19 cellular contexts compared by ENCODE assay signal in genomic region chr7:73968511-73968910, GRCh38. TPM values are rescaled to one million over a fixed set of nuclear protein-coding genes. Genes with fewer than 3 reads are reported as not detected.
"Had no signal": no experiment of that assay in that cellular context is flagged by ENCODE, and none has a peak within 500 bp of the region (broad histone marks: within the 10 kb centered on the region; RNA-seq: fewer than 3 reads in every experiment).

No MANE protein-coding gene starts in this region.

- H3K4me3 Mint-ChIP-seq: activated CD4-positive, alpha-beta T cell treated with anti-CD3 and anti-CD28 coated beads for 36 hours; immature natural killer cell; naive B cell; stimulated activated effector memory CD8-positive, alpha-beta T cell treated with anti-CD3 and anti-CD28 coated beads, Interleukin-12 subunit alpha, Interleukin-12 subunit beta, amount 100 ng/mL, for 72 hours; T-helper 2 cell treated with Interferon-gamma antibody and Interleukin-4, amounts not matched to agents 5 μg/mL and 100 μg/mL, for 36 hours; type B pancreatic cell; WTC11 had no signal

- ATAC-seq: activated CD4-positive, alpha-beta T cell treated with anti-CD3 and anti-CD28 coated beads for 36 hours; mucosa of descending colon; pancreas; right lobe of liver; stimulated activated effector memory CD8-positive, alpha-beta T cell treated with anti-CD3 and anti-CD28 coated beads, Interleukin-12 subunit alpha, Interleukin-12 subunit beta, amount 100 ng/mL, for 72 hours; WTC11 had no signal

- H3K27ac ChIP-seq: pancreas, right lobe of liver had no signal

- H3K9me3 ChIP-seq: pancreas had no signal

- H3K4me3 ChIP-seq: mucosa of descending colon, pancreas, right lobe of liver, stomach had no signal

- H3K27me3 ChIP-seq: pancreas, right lobe of liver, stomach had no signal

- H3K4me1 Mint-ChIP-seq: activated CD4-positive, alpha-beta T cell treated with anti-CD3 and anti-CD28 coated beads for 36 hours had no signal

- H3K36me3 Mint-ChIP-seq: type B pancreatic cell had no signal

- DNase-seq: activated CD4-positive, alpha-beta T cell treated with anti-CD3 and anti-CD28 coated beads for 36 hours; activated CD4-positive, alpha-beta T cell treated with anti-CD3 and anti-CD28 coated beads, Interleukin-2, amount 50 U/mL, for 48 hours; activated naive CD4-positive, alpha-beta T cell treated with Interleukin-2 at 50 U/mL for 16 hours; activated T-cell treated with anti-CD3 and anti-CD28 coated beads, Interleukin-2, amount 50 U/mL, for 1 hour; cerebellar nuclear complex; effector CD4-positive, alpha-beta T cell; immature natural killer cell; mesenchymal stem cell; mucosa of descending colon; naive B cell; pancreas; stimulated activated CD4-positive, alpha-beta T cell treated with anti-CD3 and anti-CD28 coated beads, Interleukin-4, amount 100 ng/mL, for 24 hours; stomach had no signal

- H3K27me3 Mint-ChIP-seq: activated CD4-positive, alpha-beta T cell treated with anti-CD3 and anti-CD28 coated beads for 36 hours had no signal

- H3K36me3 ChIP-seq: pancreas, right lobe of liver, stomach had no signal

- H3K27ac Mint-ChIP-seq: activated CD4-positive, alpha-beta T cell treated with anti-CD3 and anti-CD28 coated beads for 36 hours; activated T-helper 2 cell treated with anti-CD3 and anti-CD28 coated beads, Interferon-gamma antibody, Interleukin-2, Interleukin-4, amounts not matched to agents 10 μg/mL and 5 μg/mL and 100 μg/mL, durations not matched to agents 14 hours and 24 hours and 36 hours; immature natural killer cell; stimulated activated effector memory CD8-positive, alpha-beta T cell treated with anti-CD3 and anti-CD28 coated beads, Interleukin-12 subunit alpha, Interleukin-12 subunit beta, amount 100 ng/mL, for 72 hours; T-helper 2 cell treated with Interferon-gamma antibody and Interleukin-4, amounts not matched to agents 5 μg/mL and 100 μg/mL, for 36 hours; type B pancreatic cell; WTC11 had no signal

- H3K4me1 ChIP-seq: pancreas, right lobe of liver had no signal

RNA-seq across cellular contexts. Expression of gene ELN, which starts 59.5 kb away (rescaled TPM):
- total RNA-seq: activated CD4-positive, alpha-beta T cell treated with anti-CD3 and anti-CD28 coated beads for 36 hours; activated T-helper 2 cell treated with anti-CD3 and anti-CD28 coated beads, Interferon-gamma antibody, Interleukin-2, Interleukin-4, amounts not matched to agents 10 μg/mL and 5 μg/mL and 100 μg/mL, durations not matched to agents 14 hours and 24 hours and 36 hours had no signal
